8 cellular contexts compared by ENCODE assay signal in the genomic region with DNA sequence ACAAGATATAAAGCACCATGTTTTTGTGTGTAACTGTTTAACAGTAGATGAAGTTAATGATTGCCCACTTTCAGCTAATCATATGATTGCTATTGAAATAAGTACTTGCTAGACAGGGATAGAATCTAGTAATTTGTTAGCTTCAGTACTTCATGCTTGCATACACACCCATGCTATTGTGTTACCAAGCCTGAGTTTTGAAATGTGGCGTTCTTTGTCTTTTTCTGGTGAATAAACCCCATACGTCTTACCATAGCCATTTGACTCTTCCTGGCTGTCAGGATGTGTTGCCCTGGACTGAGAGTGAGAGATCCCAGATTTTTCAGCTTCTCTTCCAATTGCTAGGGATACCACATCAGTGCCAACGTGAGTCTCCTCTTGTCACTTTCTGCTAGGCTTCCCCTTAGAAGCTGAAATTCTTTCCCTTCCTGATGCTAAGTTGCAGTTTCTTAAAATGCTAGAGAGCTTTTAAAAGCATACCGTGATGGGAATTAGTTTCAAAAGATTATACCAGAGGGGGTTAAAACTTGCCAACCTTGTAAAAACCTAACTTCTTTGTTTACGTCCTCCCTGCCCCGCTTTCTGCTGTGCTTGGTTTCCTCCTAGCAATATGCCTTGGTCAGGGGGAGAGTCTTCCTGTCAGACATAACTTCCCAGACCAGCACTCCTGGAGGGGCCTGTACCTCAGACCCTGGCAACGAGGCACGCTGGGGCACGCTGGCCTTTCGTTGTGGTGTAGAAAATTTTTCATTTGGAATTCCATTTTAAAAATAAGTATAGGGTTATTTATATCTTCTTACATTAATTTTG.
DNase-seq lines count a peak whose midpoint lies in the region; ATAC-seq and TF ChIP-seq lines count a peak whose summit lies in the region.

No MANE protein-coding gene starts in this region.

- H3K79me2 ChIP-seq in MM.1S (ENCODE audit: low read length) = peaks cover 98% of the 10 kb centered on the region

- H3K36me3 ChIP-seq in MM.1S (replicated peaks; ENCODE audit: insufficient read depth, low read length) (no peaks in the 10 kb centered on the region), endocrine pancreas (ENCODE audit: control insufficient read depth, insufficient read depth, low read length) (no peaks in the 10 kb centered on the region)

- H3K4me2 ChIP-seq in MM.1S (ENCODE audit: low read depth, low read length) = peak overlapping the region; percentile 93

- ATAC-seq in HG02610 (IDR thresholded peaks at IDR 0.05; ENCODE audit: unreplicated experiment) = no peak

- peaks cover 68% of the 10 kb centered on the region for H3K4me1 Mint-ChIP-seq in nephron
- H3K4me1 Mint-ChIP-seq in activated T-helper 1 cell treated with anti-CD3 and anti-CD28 coated beads, Interleukin-12 subunit alpha, Interleukin-12 subunit beta, Interleukin-2, Interleukin-4 antibody, amounts not matched to agents 30 ng/mL and 10 ng/mL and 1 ng/mL, durations not matched to agents 14 hours and 24 hours and 36 hours (ENCODE audit: low read depth) = peaks cover 59% of the 10 kb centered on the region

- H3K4me1 ChIP-seq in MM.1S (ENCODE audit: low read length) = peaks cover 21% of the 10 kb centered on the region
- H3K4me1 ChIP-seq in endocrine pancreas (ENCODE audit: control insufficient read depth, insufficient read depth, low read length) = peaks cover 37% of the 10 kb centered on the region

- H3K27me3 ChIP-seq in MM.1S (replicated peaks; ENCODE audit: insufficient read depth, low read length) = no peaks in the 10 kb centered on the region
- no peaks in the 10 kb centered on the region for H3K27me3 ChIP-seq in endocrine pancreas (ENCODE audit: control insufficient read depth, insufficient read depth, low read length)

- H3K36me3 Mint-ChIP-seq in nephron (ENCODE audit: low read depth) = peaks cover 6% of the 10 kb centered on the region
- H3K36me3 Mint-ChIP-seq in activated T-helper 1 cell treated with anti-CD3 and anti-CD28 coated beads, Interleukin-12 subunit alpha, Interleukin-12 subunit beta, Interleukin-2, Interleukin-4 antibody, amounts not matched to agents 30 ng/mL and 10 ng/mL and 1 ng/mL, durations not matched to agents 14 hours and 24 hours and 36 hours (ENCODE audit: low read depth) = peaks cover 8% of the 10 kb centered on the region

- H3F3A ChIP-seq in MM.1S (ENCODE audit: insufficient read depth, low read length) = peaks cover 21% of the 10 kb centered on the region

- H2AFZ ChIP-seq in MM.1S (ENCODE audit: low read length) = no peak overlapping the region

- H3K9me3 Mint-ChIP-seq in nephron = no peaks in the 10 kb centered on the region
- no peaks in the 10 kb centered on the region for H3K9me3 Mint-ChIP-seq in activated T-helper 1 cell treated with anti-CD3 and anti-CD28 coated beads, Interleukin-12 subunit alpha, Interleukin-12 subunit beta, Interleukin-2, Interleukin-4 antibody, amounts not matched to agents 30 ng/mL and 10 ng/mL and 1 ng/mL, durations not matched to agents 14 hours and 24 hours and 36 hours

- peak overlapping the region; percentile 42; the same call in 1 of the 2 replicates for H3K4me3 ChIP-seq in MM.1S (ENCODE audit: low read length)
- peak overlapping the region; percentile 30 for H3K4me3 ChIP-seq in endocrine pancreas (ENCODE audit: control insufficient read depth, insufficient read depth, low read length)

- H3K4me3 Mint-ChIP-seq in nephron = peak overlapping the region; percentile 63 to 70 (median 66)
- no peak overlapping the region for H3K4me3 Mint-ChIP-seq in activated T-helper 1 cell treated with anti-CD3 and anti-CD28 coated beads, Interleukin-12 subunit alpha, Interleukin-12 subunit beta, Interleukin-2, Interleukin-4 antibody, amounts not matched to agents 30 ng/mL and 10 ng/mL and 1 ng/mL, durations not matched to agents 14 hours and 24 hours and 36 hours

- TF ChIP-seq CTCF in MM.1S (IDR thresholded peaks at IDR 0.05; ENCODE audit: low read length) = no peak
- no peak for TF ChIP-seq CTCF in nephron (IDR thresholded peaks at IDR 0.05; ENCODE audit: unreplicated experiment in 3 of 3)

- intact Hi-C loops in activated T-helper 1 cell treated with anti-CD3 and anti-CD28 coated beads, Interleukin-12 subunit alpha, Interleukin-12 subunit beta, Interleukin-2, Interleukin-4 antibody, amounts not matched to agents 30 ng/mL and 10 ng/mL and 1 ng/mL, durations not matched to agents 14 hours and 24 hours and 36 hours (cut with micrococcal nuclease) = no loop called here

- peak overlapping the region; percentile 98 to 99 (median 98) for H3K27ac Mint-ChIP-seq in nephron
- H3K27ac Mint-ChIP-seq in activated T-helper 1 cell treated with anti-CD3 and anti-CD28 coated beads, Interleukin-12 subunit alpha, Interleukin-12 subunit beta, Interleukin-2, Interleukin-4 antibody, amounts not matched to agents 30 ng/mL and 10 ng/mL and 1 ng/mL, durations not matched to agents 14 hours and 24 hours and 36 hours = no peak overlapping the region

- DNase-seq in CD1c-positive myeloid dendritic cell (ENCODE audit: extremely low spot score) (peak; percentile 35), MM.1S (peak; percentile 8), NCI-H226 (no peak)
- no peak for DNase-seq in activated T-helper 1 cell treated with anti-CD3 and anti-CD28 coated beads, Interleukin-12 subunit alpha, Interleukin-12 subunit beta, Interleukin-2, Interleukin-4 antibody, amounts not matched to agents 30 ng/mL and 10 ng/mL and 1 ng/mL, durations not matched to agents 14 hours and 24 hours and 36 hours (ENCODE audit: low spot score)
- DNase-seq in activated CD4-positive, alpha-beta T cell treated with anti-CD3 and anti-CD28 coated beads for 1 hour = no peak

- H3K9ac ChIP-seq in MM.1S (ENCODE audit: low read length) (peak overlapping the region; percentile 21; the same call in 1 of the 2 replicates), endocrine pancreas (ENCODE audit: control insufficient read depth, insufficient read depth, low read length) (no peak overlapping the region)

- H3K9me3 ChIP-seq in MM.1S (replicated peaks; ENCODE audit: insufficient read depth, low read length) = no peaks in the 10 kb centered on the region
- no peaks in the 10 kb centered on the region for H3K9me3 ChIP-seq in endocrine pancreas (ENCODE audit: control insufficient read depth, low read length)

- H3K27me3 Mint-ChIP-seq in nephron (ENCODE audit: low read depth) = peaks cover 2% of the 10 kb centered on the region
- no peaks in the 10 kb centered on the region for H3K27me3 Mint-ChIP-seq in activated T-helper 1 cell treated with anti-CD3 and anti-CD28 coated beads, Interleukin-12 subunit alpha, Interleukin-12 subunit beta, Interleukin-2, Interleukin-4 antibody, amounts not matched to agents 30 ng/mL and 10 ng/mL and 1 ng/mL, durations not matched to agents 14 hours and 24 hours and 36 hours (ENCODE audit: insufficient read depth)

- H3K27ac ChIP-seq in MM.1S (ENCODE audit: low read length) = peak overlapping the region; percentile 53; the same call in 1 of the 2 replicates

- peaks cover 2% of the 10 kb centered on the region; the same call in 1 of the 2 replicates for H4K20me1 ChIP-seq in MM.1S (ENCODE audit: insufficient read depth, low read length)

- no peaks in the 10 kb centered on the region for H3K9me2 ChIP-seq in MM.1S (replicated peaks; ENCODE audit: insufficient read depth, low read length)

Comparison
In these comparisons a context has a peak if more than half of its experiments do, and no peak if none do; other contexts are left out.
1. DNase-seq: peak in CD1c-positive myeloid dendritic cell (single experiment) and MM.1S (single experiment); none in activated T-helper 1 cell treated with anti-CD3 and anti-CD28 coated beads, Interleukin-12 subunit alpha, Interleukin-12 subunit beta, Interleukin-2, Interleukin-4 antibody, amounts not matched to agents 30 ng/mL and 10 ng/mL and 1 ng/mL, durations not matched to agents 14 hours and 24 hours and 36 hours (single experiment), activated CD4-positive, alpha-beta T cell treated with anti-CD3 and anti-CD28 coated beads for 1 hour (single experiment) and NCI-H226 (single experiment).